In the genomic region with DNA sequence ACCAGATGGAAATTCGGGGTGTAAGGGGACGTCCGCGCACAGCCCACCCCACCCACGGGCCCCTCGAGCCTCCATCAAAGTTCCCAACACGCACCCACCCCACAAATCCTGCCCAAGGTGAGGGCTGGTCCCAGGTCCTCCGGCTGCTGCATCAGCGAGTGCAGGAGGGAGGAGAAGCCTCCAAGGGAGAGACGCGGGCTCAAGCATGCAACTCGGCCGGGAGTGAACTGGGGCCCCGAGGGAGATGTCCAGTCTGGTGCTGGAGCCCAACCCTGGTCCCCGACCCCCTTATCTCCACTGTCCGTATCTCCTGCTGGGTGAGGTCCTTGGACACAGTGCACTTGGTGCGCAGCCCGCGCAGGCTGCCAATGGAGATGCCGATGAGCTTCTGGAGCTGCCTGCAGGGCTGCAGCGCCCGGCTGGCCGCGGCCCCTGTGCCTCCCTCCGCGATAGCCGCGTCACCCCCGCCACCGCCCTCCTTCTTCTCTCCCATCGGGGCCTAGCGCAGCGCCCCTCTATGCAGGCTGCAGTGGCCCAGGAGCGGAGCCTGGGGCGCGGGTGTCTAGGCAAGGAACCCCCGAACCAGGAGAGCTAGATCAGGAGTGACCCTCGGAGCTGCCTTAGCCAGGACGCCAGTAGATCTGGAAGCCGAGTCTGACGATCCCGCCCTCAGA, we compare ENCODE assay signal across 1 cellular context.
TF ChIP-seq lines count a peak whose summit lies in the region.

No MANE protein-coding gene starts in this region.

TF ChIP-seq in SK-N-SH, 30 proteins besides CTCF, POLR2A, EP300 and RAD21 (continued from another document):
- TF ChIP-seq, protein P1, sequence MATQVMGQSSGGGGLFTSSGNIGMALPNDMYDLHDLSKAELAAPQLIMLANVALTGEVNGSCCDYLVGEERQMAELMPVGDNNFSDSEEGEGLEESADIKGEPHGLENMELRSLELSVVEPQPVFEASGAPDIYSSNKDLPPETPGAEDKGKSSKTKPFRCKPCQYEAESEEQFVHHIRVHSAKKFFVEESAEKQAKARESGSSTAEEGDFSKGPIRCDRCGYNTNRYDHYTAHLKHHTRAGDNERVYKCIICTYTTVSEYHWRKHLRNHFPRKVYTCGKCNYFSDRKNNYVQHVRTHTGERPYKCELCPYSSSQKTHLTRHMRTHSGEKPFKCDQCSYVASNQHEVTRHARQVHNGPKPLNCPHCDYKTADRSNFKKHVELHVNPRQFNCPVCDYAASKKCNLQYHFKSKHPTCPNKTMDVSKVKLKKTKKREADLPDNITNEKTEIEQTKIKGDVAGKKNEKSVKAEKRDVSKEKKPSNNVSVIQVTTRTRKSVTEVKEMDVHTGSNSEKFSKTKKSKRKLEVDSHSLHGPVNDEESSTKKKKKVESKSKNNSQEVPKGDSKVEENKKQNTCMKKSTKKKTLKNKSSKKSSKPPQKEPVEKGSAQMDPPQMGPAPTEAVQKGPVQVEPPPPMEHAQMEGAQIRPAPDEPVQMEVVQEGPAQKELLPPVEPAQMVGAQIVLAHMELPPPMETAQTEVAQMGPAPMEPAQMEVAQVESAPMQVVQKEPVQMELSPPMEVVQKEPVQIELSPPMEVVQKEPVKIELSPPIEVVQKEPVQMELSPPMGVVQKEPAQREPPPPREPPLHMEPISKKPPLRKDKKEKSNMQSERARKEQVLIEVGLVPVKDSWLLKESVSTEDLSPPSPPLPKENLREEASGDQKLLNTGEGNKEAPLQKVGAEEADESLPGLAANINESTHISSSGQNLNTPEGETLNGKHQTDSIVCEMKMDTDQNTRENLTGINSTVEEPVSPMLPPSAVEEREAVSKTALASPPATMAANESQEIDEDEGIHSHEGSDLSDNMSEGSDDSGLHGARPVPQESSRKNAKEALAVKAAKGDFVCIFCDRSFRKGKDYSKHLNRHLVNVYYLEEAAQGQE (IDR thresholded peaks at IDR 0.05; ENCODE audit: low read depth, low read length), result no peak
- no peak for TF ChIP-seq ELF1 (IDR thresholded peaks at IDR 0.05)
- TF ChIP-seq FOXJ3 (CRISPR knock-in tag; IDR thresholded peaks at IDR 0.05), result no peak
- no peak for TF ChIP-seq TCF12 (IDR thresholded peaks at IDR 0.05)
- TF ChIP-seq GATA2 (CRISPR knock-in tag; IDR thresholded peaks at IDR 0.05), result no peak
- TF ChIP-seq TEAD4 (IDR thresholded peaks at IDR 0.05; ENCODE audit: borderline replicate concordance, insufficient read depth), result no peak
- no peak for TF ChIP-seq NFIC (IDR thresholded peaks at IDR 0.05; ENCODE audit: borderline replicate concordance)
- no peak for TF ChIP-seq SMC3 (IDR thresholded peaks at IDR 0.05; ENCODE audit: low read depth, low read length)
- TF ChIP-seq MXI1 (IDR thresholded peaks at IDR 0.05; ENCODE audit: low read depth, low read length), result no peak
- TF ChIP-seq RFX5 (IDR thresholded peaks at IDR 0.05; ENCODE audit: low read length), result no peak
- TF ChIP-seq, protein P2, sequence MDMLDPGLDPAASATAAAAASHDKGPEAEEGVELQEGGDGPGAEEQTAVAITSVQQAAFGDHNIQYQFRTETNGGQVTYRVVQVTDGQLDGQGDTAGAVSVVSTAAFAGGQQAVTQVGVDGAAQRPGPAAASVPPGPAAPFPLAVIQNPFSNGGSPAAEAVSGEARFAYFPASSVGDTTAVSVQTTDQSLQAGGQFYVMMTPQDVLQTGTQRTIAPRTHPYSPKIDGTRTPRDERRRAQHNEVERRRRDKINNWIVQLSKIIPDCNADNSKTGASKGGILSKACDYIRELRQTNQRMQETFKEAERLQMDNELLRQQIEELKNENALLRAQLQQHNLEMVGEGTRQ (IDR thresholded peaks at IDR 0.05; ENCODE audit: borderline replicate concordance, low read depth, low read length), result no peak
- TF ChIP-seq RCOR1 (IDR thresholded peaks at IDR 0.05; ENCODE audit: low read length), result no peak
TF ChIP-seq in SK-N-SH: peak in this region for 0.
